Comparison of ENCODE assay signal across 18 cellular contexts in the genomic region with DNA sequence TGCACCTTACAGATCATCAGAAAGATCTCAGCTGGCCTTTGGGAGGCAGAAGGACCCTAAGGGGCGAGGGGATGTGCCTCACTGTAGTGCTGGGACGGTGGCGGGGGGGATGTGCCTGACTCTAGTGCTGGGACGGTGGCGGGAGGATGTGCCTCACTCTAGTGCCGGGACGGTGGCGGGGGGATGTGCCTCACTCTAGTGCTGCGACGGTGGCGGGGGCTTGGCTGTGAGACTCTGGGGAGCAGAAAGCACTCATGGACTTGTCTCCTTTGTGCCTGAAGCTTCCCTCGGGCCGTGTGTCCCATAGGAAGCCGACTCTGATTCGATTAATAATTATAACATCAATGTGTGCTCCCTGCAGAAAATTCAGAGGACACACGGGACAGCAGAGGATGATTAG.
DNase-seq lines count a peak whose midpoint lies in the region; ATAC-seq and TF ChIP-seq lines count a peak whose summit lies in the region.
"Had no signal": no experiment of that assay in that cellular context is flagged by ENCODE, and none has a peak within 500 bp of the region (broad histone marks: within the 10 kb centered on the region; RNA-seq: fewer than 3 reads in every experiment).

No MANE protein-coding gene starts in this region.

- H2BK120ac ChIP-seq in mesenchymal stem cell (ENCODE audit: low read depth, low read length) (no peak overlapping the region), neuronal stem cell (ENCODE audit: low read depth, low read length) (no peak overlapping the region)

- H3K23ac ChIP-seq in mesenchymal stem cell (ENCODE audit: low read length in 2 of 2) (no peak overlapping the region), neuronal stem cell (ENCODE audit: low read depth, low read length, poor library complexity) (no peak overlapping the region)

- intact Hi-C loops in natural killer cell (cut with micrococcal nuclease): no loop called here

- TF ChIP-seq CTCF in natural killer cell (IDR thresholded peaks at IDR 0.05): no peak
- TF ChIP-seq CTCF in tibial nerve (IDR thresholded peaks at IDR 0.05): no peak

- H3K36me3 ChIP-seq in mesenchymal stem cell (ENCODE audit: control insufficient read depth in 1 of 2, insufficient read depth in 2 of 2, low read depth in 1 of 2, low read length in 2 of 2) (no peaks in the 10 kb centered on the region), neuronal stem cell (replicated peaks in 1 of 2; ENCODE audit: control insufficient read depth in 2 of 2, insufficient read depth in 2 of 2, low read length in 2 of 2) (no peaks in the 10 kb centered on the region), tibial nerve (no peaks in the 10 kb centered on the region)

- WGBS in mesenchymal stem cell: 92% methylated on average over 16 of the region's 16 CpGs
- WGBS in neuronal stem cell (ENCODE audit: extremely low coverage in 2 of 2, insufficient read length in 2 of 2, insufficient replicate concordance in 1 of 2), 2 donors: no CpG with 5 or more reads among the region's 16 CpGs
- 78 to 79% methylated on average over 16 of the region's 16 CpGs for WGBS in tibial nerve, 2 donors

- no peak overlapping the region for H3K18ac ChIP-seq in mesenchymal stem cell (ENCODE audit: low read depth in 1 of 2, low read length in 2 of 2)
- H3K18ac ChIP-seq in neuronal stem cell (ENCODE audit: low read length): peak overlapping the region; percentile 85

- no peaks in the 10 kb centered on the region for H3K36me3 Mint-ChIP-seq in natural killer cell treated with Interleukin-12 subunit alpha and Interleukin-12 subunit beta and Interleukin-15 and Interleukin-18, amount 100 ng/mL, for 72 hours
- H3K36me3 Mint-ChIP-seq in natural killer cell: no peaks in the 10 kb centered on the region
- H3K36me3 Mint-ChIP-seq in T-helper 2 cell treated with Interferon-gamma antibody and Interleukin-4, amounts not matched to agents 5 μg/mL and 100 μg/mL, for 36 hours (ENCODE audit: low read depth): no peaks in the 10 kb centered on the region

- no peak overlapping the region for H3K9ac ChIP-seq in mesenchymal stem cell (ENCODE audit: low read length)
- peak overlapping the region; percentile 18 for H3K9ac ChIP-seq in neuronal stem cell (ENCODE audit: low read depth, low read length, poor library complexity)

- no peak overlapping the region for H2AK5ac ChIP-seq in mesenchymal stem cell (ENCODE audit: low read length, severe bottlenecking)
- no peak overlapping the region for H2AK5ac ChIP-seq in neuronal stem cell (ENCODE audit: low read depth, low read length)

- H3K4me2 ChIP-seq in mesenchymal stem cell (ENCODE audit: low read length, poor library complexity, severe bottlenecking): no peak overlapping the region
- H3K4me2 ChIP-seq in neuronal stem cell (ENCODE audit: insufficient read depth, low read length, poor library complexity, severe bottlenecking): no peak overlapping the region
- H3K4me2 ChIP-seq: PC-9 had no signal

- no peaks in the 10 kb centered on the region for H3K4me1 Mint-ChIP-seq in natural killer cell treated with Interleukin-12 subunit alpha and Interleukin-12 subunit beta and Interleukin-15 and Interleukin-18, amount 100 ng/mL, for 72 hours (ENCODE audit: low read depth in 2 of 2)
- H3K4me1 Mint-ChIP-seq in natural killer cell: no peaks in the 10 kb centered on the region
- H3K4me1 Mint-ChIP-seq in T-helper 2 cell treated with Interferon-gamma antibody and Interleukin-4, amounts not matched to agents 5 μg/mL and 100 μg/mL, for 36 hours (ENCODE audit: low read depth): no peaks in the 10 kb centered on the region

- peaks cover 29 to 37% of the 10 kb centered on the region in 2 experiments for H3K27me3 ChIP-seq in mesenchymal stem cell (ENCODE audit: control insufficient read depth in 1 of 2, insufficient read depth in 1 of 2, low read length in 2 of 2)
- no peaks in the 10 kb centered on the region for H3K27me3 ChIP-seq in neuronal stem cell (ENCODE audit: control insufficient read depth in 3 of 3, insufficient read depth in 3 of 3, low read depth in 1 of 3, low read length in 3 of 3)
- no peaks in the 10 kb centered on the region for H3K27me3 ChIP-seq in tibial nerve

- H2BK15ac ChIP-seq in mesenchymal stem cell (ENCODE audit: low read depth, poor library complexity, severe bottlenecking) (no peak overlapping the region), neuronal stem cell (ENCODE audit: low read length) (peak overlapping the region; percentile 2)

- peak; percentile 45 for DNase-seq in natural killer cell treated with Interleukin-12 subunit alpha and Interleukin-12 subunit beta and Interleukin-15 and Interleukin-18, amount 100 ng/mL, for 72 hours (ENCODE audit: low spot score)
- DNase-seq in natural killer cell: no peak
- DNase-seq in mesenchymal stem cell: no peak
- no peak for DNase-seq in neuronal stem cell (ENCODE audit: low spot score)
- no peak for DNase-seq in tibial nerve (ENCODE audit: low spot score in 2 of 2)
- DNase-seq in stimulated activated naive CD4-positive, alpha-beta T cell (lab: John Stamatoyannopoulos, UW): no peak
- no peak for DNase-seq in T-helper 2 cell treated with Interferon-gamma antibody and Interleukin-4, amounts not matched to agents 5 μg/mL and 100 μg/mL, for 36 hours (ENCODE audit: low spot score)
- no peak for DNase-seq in cerebellar nuclear complex (lab: John Stamatoyannopoulos, UW)
- DNase-seq: DMS153, DND-41, NCI-H1092, NCI-H1417 treated with DMSO at 0.1 percent for 48 hours, NCI-H1694 treated with DMSO at 0.1 percent for 48 hours, NCI-H2081, NCI-H2227 treated with DMSO at 0.1 percent for 48 hours, NCI-H526 treated with DMSO at 0.1 percent for 48 hours, PC-9 had no signal

- no peaks in the 10 kb centered on the region for H3K9me3 Mint-ChIP-seq in natural killer cell treated with Interleukin-12 subunit alpha and Interleukin-12 subunit beta and Interleukin-15 and Interleukin-18, amount 100 ng/mL, for 72 hours
- H3K9me3 Mint-ChIP-seq in natural killer cell: no peaks in the 10 kb centered on the region
- H3K9me3 Mint-ChIP-seq in T-helper 2 cell treated with Interferon-gamma antibody and Interleukin-4, amounts not matched to agents 5 μg/mL and 100 μg/mL, for 36 hours: no peaks in the 10 kb centered on the region

- no peak for TF ChIP-seq EP300 in tibial nerve (IDR thresholded peaks at IDR 0.05)

- peaks cover 3 to 15% of the 10 kb centered on the region in 2 donors for H3K27me3 Mint-ChIP-seq in natural killer cell treated with Interleukin-12 subunit alpha and Interleukin-12 subunit beta and Interleukin-15 and Interleukin-18, amount 100 ng/mL, for 72 hours
- peaks cover 3 to 5% of the 10 kb centered on the region in 2 donors for H3K27me3 Mint-ChIP-seq in natural killer cell (ENCODE audit: low read depth in 2 of 2)
- no peaks in the 10 kb centered on the region for H3K27me3 Mint-ChIP-seq in T-helper 2 cell treated with Interferon-gamma antibody and Interleukin-4, amounts not matched to agents 5 μg/mL and 100 μg/mL, for 36 hours (ENCODE audit: low read depth)

- H3K27ac Mint-ChIP-seq in natural killer cell treated with Interleukin-12 subunit alpha and Interleukin-12 subunit beta and Interleukin-15 and Interleukin-18, amount 100 ng/mL, for 72 hours: no peak overlapping the region
- no peak overlapping the region for H3K27ac Mint-ChIP-seq in natural killer cell
- H3K27ac Mint-ChIP-seq in T-helper 2 cell treated with Interferon-gamma antibody and Interleukin-4, amounts not matched to agents 5 μg/mL and 100 μg/mL, for 36 hours: no peak overlapping the region

- no peak for ATAC-seq in natural killer cell treated with Interleukin-12 subunit alpha and Interleukin-12 subunit beta and Interleukin-15 and Interleukin-18, amount 100 ng/mL, for 72 hours
- no peak for ATAC-seq in natural killer cell
- ATAC-seq: Right ventricle myocardium inferior had no signal

- H2AFZ ChIP-seq in mesenchymal stem cell (ENCODE audit: low read depth, low read length) (no peak overlapping the region), neuronal stem cell (ENCODE audit: low read length) (no peak overlapping the region)
- H2AFZ ChIP-seq: PC-9 had no signal

- H3K4me1 ChIP-seq in mesenchymal stem cell (ENCODE audit: control insufficient read depth, insufficient read depth, low read depth, low read length): no peaks in the 10 kb centered on the region
- peaks cover 19 to 24% of the 10 kb centered on the region in 2 donors for H3K4me1 ChIP-seq in neuronal stem cell (ENCODE audit: control insufficient read depth in 2 of 2, insufficient read depth in 1 of 2, low read depth in 1 of 2, low read length in 2 of 2)
- H3K4me1 ChIP-seq in tibial nerve: peaks cover 0 to 32% (median 20%) of the 10 kb centered on the region in 4 donors

- H4K91ac ChIP-seq in mesenchymal stem cell (ENCODE audit: low read length) (peak overlapping the region; percentile 30), neuronal stem cell (ENCODE audit: low read depth, low read length, poor library complexity) (no peak overlapping the region)

- H2BK12ac ChIP-seq in mesenchymal stem cell (ENCODE audit: low read length in 2 of 2) (no peak overlapping the region), neuronal stem cell (ENCODE audit: low read length) (peak overlapping the region; percentile 88)

- H3K4me3 ChIP-seq in mesenchymal stem cell (ENCODE audit: insufficient read depth in 1 of 2, low read depth in 1 of 2, low read length in 2 of 2) (no peak overlapping the region), neuronal stem cell (ENCODE audit: low read length in 2 of 2) (peak overlapping the region in 1 of 2 donors; percentile 56), tibial nerve (no peak overlapping the region)
- H3K4me3 ChIP-seq: PC-9 had no signal

- no peak for TF ChIP-seq POLR2A in tibial nerve (IDR thresholded peaks at IDR 0.05)

- no peak overlapping the region for H3K14ac ChIP-seq in mesenchymal stem cell (ENCODE audit: low read length in 2 of 2)
- H3K14ac ChIP-seq in neuronal stem cell (ENCODE audit: low read length): peak overlapping the region; percentile 63

- H3K27ac ChIP-seq in mesenchymal stem cell (ENCODE audit: low read length, poor library complexity, severe bottlenecking) (no peak overlapping the region), neuronal stem cell (replicated peaks; ENCODE audit: low read length) (no peak overlapping the region), tibial nerve (peak overlapping the region in 3 of 4 donors; percentile 45 to 88 (median 79))
- H3K27ac ChIP-seq: PC-9 had no signal

- no peaks in the 10 kb centered on the region for H3K79me1 ChIP-seq in mesenchymal stem cell (replicated peaks; ENCODE audit: low read length, poor library complexity, severe bottlenecking)
- H3K79me1 ChIP-seq in neuronal stem cell (ENCODE audit: low read depth, low read length): no peaks in the 10 kb centered on the region

- no peaks in the 10 kb centered on the region for H3K9me3 ChIP-seq in mesenchymal stem cell (ENCODE audit: control insufficient read depth, low read length)
- H3K9me3 ChIP-seq in neuronal stem cell (replicated peaks in 1 of 2; ENCODE audit: control insufficient read depth in 2 of 2, insufficient read depth in 1 of 2, low read depth in 1 of 2, low read length in 2 of 2): peaks cover 0 to 10% of the 10 kb centered on the region in 2 donors
- no peaks in the 10 kb centered on the region for H3K9me3 ChIP-seq in tibial nerve

- H3K4ac ChIP-seq in mesenchymal stem cell (ENCODE audit: low read depth in 1 of 2, low read length in 2 of 2) (no peak overlapping the region), neuronal stem cell (ENCODE audit: low read length) (no peak overlapping the region)

- H3K4me3 Mint-ChIP-seq in natural killer cell treated with Interleukin-12 subunit alpha and Interleukin-12 subunit beta and Interleukin-15 and Interleukin-18, amount 100 ng/mL, for 72 hours: no peak overlapping the region
- no peak overlapping the region for H3K4me3 Mint-ChIP-seq in natural killer cell
- no peak overlapping the region for H3K4me3 Mint-ChIP-seq in T-helper 2 cell treated with Interferon-gamma antibody and Interleukin-4, amounts not matched to agents 5 μg/mL and 100 μg/mL, for 36 hours

- no peak overlapping the region for H4K8ac ChIP-seq in mesenchymal stem cell (ENCODE audit: low read length)
- H4K8ac ChIP-seq in neuronal stem cell (ENCODE audit: low read depth, low read length): peak overlapping the region; percentile 23

- no peak overlapping the region for H2BK5ac ChIP-seq in mesenchymal stem cell (ENCODE audit: low read depth, low read length, poor library complexity, severe bottlenecking)
- H2BK5ac ChIP-seq in neuronal stem cell (ENCODE audit: low read length): peak overlapping the region; percentile 49

Comparison
In these comparisons a context has a peak if more than half of its experiments do, and no peak if none do; other contexts are left out.
1. H3K27ac ChIP-seq: peak in tibial nerve (3 of 4); none in mesenchymal stem cell (single experiment) and neuronal stem cell (single experiment).